Comparison of ENCODE assay signal across 3 cellular contexts in the genomic region with DNA sequence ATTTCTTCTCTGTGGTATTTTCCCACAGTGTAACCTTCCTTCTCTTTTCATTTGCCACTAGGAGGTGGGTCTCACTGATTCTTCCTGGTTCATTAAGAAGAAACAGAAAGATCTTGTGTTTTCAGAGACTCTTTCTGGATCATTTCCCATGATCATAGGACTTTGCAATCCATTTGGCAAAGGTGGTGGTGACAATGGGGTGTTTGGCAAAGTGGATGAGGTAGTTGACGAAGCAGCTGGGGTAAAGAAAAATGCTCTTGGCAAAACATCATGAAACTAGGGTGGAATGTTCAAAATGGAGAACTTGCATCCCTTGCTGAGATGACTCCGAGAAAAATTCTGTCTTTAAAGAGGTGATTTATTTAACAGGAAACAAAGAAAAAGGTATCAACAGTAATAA.
TF ChIP-seq lines count a peak whose summit lies in the region.

No MANE protein-coding gene starts in this region.

TF ChIP-seq in liver, 16 proteins besides CTCF, POLR2A, EP300 and RAD21 (continued from another document):
- TF ChIP-seq, protein P1, sequence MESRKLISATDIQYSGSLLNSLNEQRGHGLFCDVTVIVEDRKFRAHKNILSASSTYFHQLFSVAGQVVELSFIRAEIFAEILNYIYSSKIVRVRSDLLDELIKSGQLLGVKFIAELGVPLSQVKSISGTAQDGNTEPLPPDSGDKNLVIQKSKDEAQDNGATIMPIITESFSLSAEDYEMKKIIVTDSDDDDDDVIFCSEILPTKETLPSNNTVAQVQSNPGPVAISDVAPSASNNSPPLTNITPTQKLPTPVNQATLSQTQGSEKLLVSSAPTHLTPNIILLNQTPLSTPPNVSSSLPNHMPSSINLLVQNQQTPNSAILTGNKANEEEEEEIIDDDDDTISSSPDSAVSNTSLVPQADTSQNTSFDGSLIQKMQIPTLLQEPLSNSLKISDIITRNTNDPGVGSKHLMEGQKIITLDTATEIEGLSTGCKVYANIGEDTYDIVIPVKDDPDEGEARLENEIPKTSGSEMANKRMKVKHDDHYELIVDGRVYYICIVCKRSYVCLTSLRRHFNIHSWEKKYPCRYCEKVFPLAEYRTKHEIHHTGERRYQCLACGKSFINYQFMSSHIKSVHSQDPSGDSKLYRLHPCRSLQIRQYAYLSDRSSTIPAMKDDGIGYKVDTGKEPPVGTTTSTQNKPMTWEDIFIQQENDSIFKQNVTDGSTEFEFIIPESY (IDR thresholded peaks at IDR 0.05), result no peak
- TF ChIP-seq TAF1 (conservative IDR thresholded peaks at IDR 0.05), result no peak
- TF ChIP-seq SP1 (IDR thresholded peaks at IDR 0.05), result no peak
- TF ChIP-seq, protein P2, sequence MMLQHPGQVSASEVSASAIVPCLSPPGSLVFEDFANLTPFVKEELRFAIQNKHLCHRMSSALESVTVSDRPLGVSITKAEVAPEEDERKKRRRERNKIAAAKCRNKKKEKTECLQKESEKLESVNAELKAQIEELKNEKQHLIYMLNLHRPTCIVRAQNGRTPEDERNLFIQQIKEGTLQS (IDR thresholded peaks at IDR 0.05), result no peak
- no peak for TF ChIP-seq EGR1 (IDR thresholded peaks at IDR 0.05; ENCODE audit: low read depth in 2 of 2)
- TF ChIP-seq GABPA (IDR thresholded peaks at IDR 0.05 in 1 of 2, conservative IDR thresholded peaks at IDR 0.05 in 1 of 2), result no peak
- TF ChIP-seq RXRA (IDR thresholded peaks at IDR 0.05), result peak in 1 of 2 donors; percentile 15
- TF ChIP-seq JUND (IDR thresholded peaks at IDR 0.05), result no peak
- TF ChIP-seq HNF4A (conservative IDR thresholded peaks at IDR 0.05), result peak in 1 of 2 donors; percentile 41
- no peak for TF ChIP-seq FOXA2 (IDR thresholded peaks at IDR 0.05)
- no peak for TF ChIP-seq FOXA1 (IDR thresholded peaks at IDR 0.05)
- no peak for TF ChIP-seq HNF4G (IDR thresholded peaks at IDR 0.05)
TF ChIP-seq in liver: peak in this region for 3.

TF ChIP-seq in HepG2, 621 proteins besides CTCF, POLR2A, EP300 and RAD21:
- TF ChIP-seq, protein P3, sequence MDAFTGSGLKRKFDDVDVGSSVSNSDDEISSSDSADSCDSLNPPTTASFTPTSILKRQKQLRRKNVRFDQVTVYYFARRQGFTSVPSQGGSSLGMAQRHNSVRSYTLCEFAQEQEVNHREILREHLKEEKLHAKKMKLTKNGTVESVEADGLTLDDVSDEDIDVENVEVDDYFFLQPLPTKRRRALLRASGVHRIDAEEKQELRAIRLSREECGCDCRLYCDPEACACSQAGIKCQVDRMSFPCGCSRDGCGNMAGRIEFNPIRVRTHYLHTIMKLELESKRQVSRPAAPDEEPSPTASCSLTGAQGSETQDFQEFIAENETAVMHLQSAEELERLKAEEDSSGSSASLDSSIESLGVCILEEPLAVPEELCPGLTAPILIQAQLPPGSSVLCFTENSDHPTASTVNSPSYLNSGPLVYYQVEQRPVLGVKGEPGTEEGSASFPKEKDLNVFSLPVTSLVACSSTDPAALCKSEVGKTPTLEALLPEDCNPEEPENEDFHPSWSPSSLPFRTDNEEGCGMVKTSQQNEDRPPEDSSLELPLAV (CRISPR knock-in tag; conservative IDR thresholded peaks at IDR 0.05; ENCODE audit: low read depth), result no peak
- TF ChIP-seq AGO2 (optimal IDR thresholded peaks at IDR 0.05; ENCODE audit: low read depth, low read length) (no peak), FOXA1 (IDR thresholded peaks at IDR 0.05) (no peak), FOXA1 (CRISPR knock-in tag; IDR thresholded peaks at IDR 0.05) (no peak), ZNF367 (CRISPR knock-in tag; IDR thresholded peaks at IDR 0.05; ENCODE audit: borderline replicate concordance) (no peak), POLR2AphosphoS2 (IDR thresholded peaks at IDR 0.05; ENCODE audit: low read depth, low read length) (no peak), ZFP82 (CRISPR knock-in tag; IDR thresholded peaks at IDR 0.05; ENCODE audit: borderline replicate concordance) (no peak)
- TF ChIP-seq, protein P4, sequence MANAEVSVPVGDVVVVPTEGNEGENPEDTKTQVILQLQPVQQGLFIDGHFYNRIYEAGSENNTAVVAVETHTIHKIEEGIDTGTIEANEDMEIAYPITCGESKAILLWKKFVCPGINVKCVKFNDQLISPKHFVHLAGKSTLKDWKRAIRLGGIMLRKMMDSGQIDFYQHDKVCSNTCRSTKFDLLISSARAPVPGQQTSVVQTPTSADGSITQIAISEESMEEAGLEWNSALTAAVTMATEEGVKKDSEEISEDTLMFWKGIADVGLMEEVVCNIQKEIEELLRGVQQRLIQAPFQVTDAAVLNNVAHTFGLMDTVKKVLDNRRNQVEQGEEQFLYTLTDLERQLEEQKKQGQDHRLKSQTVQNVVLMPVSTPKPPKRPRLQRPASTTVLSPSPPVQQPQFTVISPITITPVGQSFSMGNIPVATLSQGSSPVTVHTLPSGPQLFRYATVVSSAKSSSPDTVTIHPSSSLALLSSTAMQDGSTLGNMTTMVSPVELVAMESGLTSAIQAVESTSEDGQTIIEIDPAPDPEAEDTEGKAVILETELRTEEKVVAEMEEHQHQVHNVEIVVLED (CRISPR knock-in tag; IDR thresholded peaks at IDR 0.05; ENCODE audit: borderline replicate concordance), result no peak
- TF ChIP-seq, protein P5, sequence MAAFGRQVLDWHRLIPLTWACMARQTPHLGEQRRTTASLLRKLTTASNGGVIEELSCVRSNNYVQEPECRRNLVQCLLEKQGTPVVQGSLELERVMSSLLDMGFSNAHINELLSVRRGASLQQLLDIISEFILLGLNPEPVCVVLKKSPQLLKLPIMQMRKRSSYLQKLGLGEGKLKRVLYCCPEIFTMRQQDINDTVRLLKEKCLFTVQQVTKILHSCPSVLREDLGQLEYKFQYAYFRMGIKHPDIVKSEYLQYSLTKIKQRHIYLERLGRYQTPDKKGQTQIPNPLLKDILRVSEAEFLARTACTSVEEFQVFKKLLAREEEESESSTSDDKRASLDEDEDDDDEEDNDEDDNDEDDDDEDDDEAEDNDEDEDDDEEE (CRISPR knock-in tag; IDR thresholded peaks at IDR 0.05), result no peak

TF ChIP-seq in SK-N-SH treated with all-trans-retinoic acid at 6 μM for 48 hours, 23 proteins besides CTCF, POLR2A, EP300 and RAD21 (continued from another document):
- no peak for TF ChIP-seq ZNF70 (CRISPR knock-in tag; IDR thresholded peaks at IDR 0.05)
- TF ChIP-seq, protein P6, sequence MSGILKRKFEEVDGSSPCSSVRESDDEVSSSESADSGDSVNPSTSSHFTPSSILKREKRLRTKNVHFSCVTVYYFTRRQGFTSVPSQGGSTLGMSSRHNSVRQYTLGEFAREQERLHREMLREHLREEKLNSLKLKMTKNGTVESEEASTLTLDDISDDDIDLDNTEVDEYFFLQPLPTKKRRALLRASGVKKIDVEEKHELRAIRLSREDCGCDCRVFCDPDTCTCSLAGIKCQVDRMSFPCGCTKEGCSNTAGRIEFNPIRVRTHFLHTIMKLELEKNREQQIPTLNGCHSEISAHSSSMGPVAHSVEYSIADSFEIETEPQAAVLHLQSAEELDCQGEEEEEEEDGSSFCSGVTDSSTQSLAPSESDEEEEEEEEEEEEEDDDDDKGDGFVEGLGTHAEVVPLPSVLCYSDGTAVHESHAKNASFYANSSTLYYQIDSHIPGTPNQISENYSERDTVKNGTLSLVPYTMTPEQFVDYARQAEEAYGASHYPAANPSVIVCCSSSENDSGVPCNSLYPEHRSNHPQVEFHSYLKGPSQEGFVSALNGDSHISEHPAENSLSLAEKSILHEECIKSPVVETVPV (CRISPR knock-in tag; IDR thresholded peaks at IDR 0.05), result no peak
- TF ChIP-seq BACH2 (CRISPR knock-in tag; IDR thresholded peaks at IDR 0.05; ENCODE audit: borderline replicate concordance), result no peak
- no peak for TF ChIP-seq ISL1 (CRISPR knock-in tag; IDR thresholded peaks at IDR 0.05)
